In the genomic region with DNA sequence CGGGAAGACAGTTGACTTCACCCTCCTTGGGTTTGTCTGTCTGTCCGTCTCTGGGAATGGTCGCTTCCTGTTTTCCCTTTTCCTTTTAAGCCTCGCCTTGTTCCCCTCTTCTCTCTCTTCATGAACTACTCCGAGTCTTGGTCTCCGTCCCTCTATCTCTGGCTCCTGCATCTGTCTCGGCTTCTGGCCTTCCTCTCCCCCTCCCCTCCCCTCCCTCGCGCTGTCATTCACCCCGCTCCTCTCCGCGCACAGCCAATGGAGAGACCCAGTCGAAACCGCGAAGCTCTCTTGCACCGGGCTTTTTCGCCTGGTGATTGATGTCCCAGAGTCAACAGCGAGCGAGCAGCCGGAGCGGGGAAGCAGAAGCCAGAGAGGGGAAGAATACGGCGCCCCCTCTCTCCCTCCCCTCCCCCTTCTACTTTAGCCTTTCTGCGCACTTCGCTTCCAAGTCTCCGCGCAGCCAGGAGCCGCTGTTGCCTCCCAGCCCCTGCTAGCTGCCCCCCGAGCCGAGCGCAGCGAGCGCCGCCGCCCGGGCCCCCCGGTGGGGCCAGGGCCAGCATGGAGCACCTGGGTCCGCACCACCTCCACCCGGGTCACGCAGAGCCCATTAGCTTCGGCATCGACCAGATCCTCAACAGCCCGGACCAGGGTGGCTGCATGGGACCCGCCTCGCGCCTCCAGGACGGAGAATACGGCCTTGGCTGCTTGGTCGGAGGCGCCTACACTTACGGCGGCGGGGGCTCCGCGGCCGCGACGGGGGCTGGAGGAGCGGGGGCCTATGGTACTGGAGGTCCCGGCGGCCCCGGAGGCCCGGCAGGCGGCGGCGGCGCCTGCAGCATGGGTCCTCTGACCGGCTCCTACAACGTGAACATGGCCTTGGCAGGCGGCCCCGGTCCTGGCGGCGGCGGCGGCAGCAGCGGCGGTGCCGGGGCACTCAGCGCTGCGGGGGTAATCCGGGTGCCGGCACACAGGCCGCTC, we compare ENCODE assay signal across 9 cellular contexts. TPM values are rescaled to one million over a fixed set of nuclear protein-coding genes. Genes with fewer than 3 reads are reported as not detected.
A peak's percentile ranks its signal among the peaks of the same experiment; 100 is the strongest.
DNase-seq lines count a peak whose midpoint lies in the region; ATAC-seq and TF ChIP-seq lines count a peak whose summit lies in the region.
"Had no signal": no experiment of that assay in that cellular context is flagged by ENCODE, and none has a peak within 500 bp of the region (broad histone marks: within the 10 kb centered on the region; RNA-seq: fewer than 3 reads in every experiment).

Gene TLX1 (plus strand): TSS at position 317 of the 978 bp plus-strand sequence. CDS start 242 bp downstream, at position 559.

- H3K4me3 ChIP-seq in spleen = peak within 1 kb of the TSS; percentile 30 to 67 (median 38)

- ATAC-seq in left ventricle myocardium superior = peak; percentile 78

- TF ChIP-seq POLR2A in spleen (IDR thresholded peaks at IDR 0.05) = peak in 1 of 3 donors; percentile 11

- no peak for TF ChIP-seq CTCF in spleen (IDR thresholded peaks at IDR 0.05 in 8 of 11, conservative IDR thresholded peaks at IDR 0.05 in 3 of 11)

- DNase-seq in NCI-H524 (lab: John Stamatoyannopoulos, UW) (peak; percentile 12 to 45), NCI-H524 treated with DMSO at 0.1 percent for 48 hours (lab: John Stamatoyannopoulos, UW) (no peak), NCI-H2227 treated with DMSO at 0.1 percent for 48 hours (lab: John Stamatoyannopoulos, UW) (peak; percentile 58), left ventricle myocardium superior (peak; percentile 68), spleen (no peak), Kasumi-1 (lab: John Stamatoyannopoulos, UW) (no peak), KG1 (lab: John Stamatoyannopoulos, UW) (no peak)
- no peak for DNase-seq in stimulated activated CD4-positive, alpha-beta T cell treated with anti-CD3 and anti-CD28 coated beads, Interleukin-2, amount 100 ng/mL, for 48 hours

- peaks cover 0 to 5% (median 0%) of the 10 kb centered on the region in 6 donors for H3K36me3 ChIP-seq in spleen

- H3K9me3 ChIP-seq in spleen = no peaks in the 10 kb centered on the region

- H3K4me1 ChIP-seq in spleen = peaks cover 21 to 55% (median 45%) of the 10 kb centered on the region in 6 donors

- peak within 1 kb of the TSS; percentile 4 to 87 (median 80) for H3K27ac ChIP-seq in spleen

- intact Hi-C loops in left ventricle myocardium superior (cut with micrococcal nuclease) (no loop called here), spleen (cut with DNase I; ENCODE audit: low total_unique reads) (no loop called here)

- 2 to 5% (median 2%) methylated on average over 44 to 83 of the region's 83 CpGs for WGBS in spleen, 5 donors

- peaks cover 2 to 100% (median 81%) of the 10 kb centered on the region in 7 donors for H3K27me3 ChIP-seq in spleen (replicated peaks in 1 of 7)

RNA-seq across cellular contexts. Expression of gene TLX1, which starts in this region (rescaled TPM):
- not detected for total RNA-seq in left ventricle myocardium superior
- total RNA-seq in spleen = 10 to 100 TPM; 21.0 to 91.5 (median 35.0) TPM
- polyA plus RNA-seq in spleen = 10 to 100 TPM in 1 of 3 donors, 1 to 10 TPM in 2; 5.7 to 11.7 (median 7.5) TPM
- total RNA-seq: lung microvascular endothelial cell had no signal

Comparison
In these comparisons a context has a peak if more than half of its experiments do, and no peak if none do; other contexts are left out.
1. RNA of gene TLX1 (total RNA-seq): 21.0 to 91.5 TPM in spleen; not detected in left ventricle myocardium superior (single experiment); every median in the first group is over 10 times any median in the second.
2. DNase-seq: peak in NCI-H524 (2 of 2) and NCI-H2227 treated with DMSO at 0.1 percent for 48 hours (single experiment); none in NCI-H524 treated with DMSO at 0.1 percent for 48 hours (single experiment), spleen (single experiment), Kasumi-1 (0 of 2), KG1 (single experiment) and stimulated activated CD4-positive, alpha-beta T cell treated with anti-CD3 and anti-CD28 coated beads, Interleukin-2, amount 100 ng/mL, for 48 hours (0 of 2).
3. Peak in DNase-seq and ATAC-seq in left ventricle myocardium superior; RNA of the gene not detected or under 1 TPM.